Comparison of ENCODE assay signal across 17 cellular contexts in genomic region chr10:44477021-44477420, GRCh38.
DNase-seq lines count a peak whose midpoint lies in the region; ATAC-seq, FAIRE-seq and TF ChIP-seq lines count a peak whose summit lies in the region.
"Had no signal": no experiment of that assay in that cellular context is flagged by ENCODE, and none has a peak within 500 bp of the region (broad histone marks: within the 10 kb centered on the region; RNA-seq: fewer than 3 reads in every experiment).

No MANE protein-coding gene starts in this region.

- TF ChIP-seq POLR2A in K562 (conservative IDR thresholded peaks at IDR 0.05), result no peak

- no peaks in the 10 kb centered on the region for H3K9me1 ChIP-seq in K562 (ENCODE audit: control insufficient read depth, insufficient read depth, low read length)

- H4K20me1 ChIP-seq in K562 (replicated peaks; ENCODE audit: control insufficient read depth, insufficient read depth, low read length), result no peaks in the 10 kb centered on the region

- H3K9ac ChIP-seq in K562 (ENCODE audit: insufficient read depth in 1 of 2, low read depth in 2 of 2, low read length in 2 of 2), result no peak overlapping the region
- H3K9ac ChIP-seq: parathyroid adenoma had no signal

- H3K27ac ChIP-seq in K562 (ENCODE audit: extremely low read depth, low read depth, low read length), result peak overlapping the region; percentile 48; the same call in 1 of the 3 replicates
- H3K27ac ChIP-seq: hepatocyte, parathyroid adenoma, RWPE1, thoracic aorta had no signal

- peak; percentile 49 for DNase-seq in GM04504 (ENCODE audit: low read depth)
- no peak for DNase-seq in K562 (ENCODE audit: extremely low read depth in 1 of 4, low spot score in 3 of 4)
- DNase-seq in iris pigment epithelial cell (ENCODE audit: low read depth), result peak; percentile 52
- DNase-seq in stromal cell of bone marrow (ENCODE audit: low read depth), result peak; percentile 74
- DNase-seq in foreskin melanocyte, result no peak
- DNase-seq in NCI-H187 treated with DMSO at 0.1 percent for 48 hours (lab: John Stamatoyannopoulos, UW), result no peak
- no peak for DNase-seq in Ammon's horn (ENCODE audit: low spot score)
- DNase-seq: activated CD4-positive, alpha-beta T cell treated with anti-CD3 and anti-CD28 coated beads, Interleukin-2, amount 50 U/mL, for 1 hour; DMS79; Kasumi-1; kidney glomerular epithelial cell; NCI-H146; NCI-H345 had no signal

- H2AFZ ChIP-seq in K562 (ENCODE audit: low read depth, low read length), result peak overlapping the region; percentile 68
- H2AFZ ChIP-seq: hepatocyte, parathyroid adenoma had no signal

- POLR2A ChIA-PET in K562 (lab: Yijun Ruan, JAX), result interaction anchor here (0.6 kb wide), 1 partner anchor 20 kb away, joined by 4 read pairs; no protein-coding TSS in a partner anchor

- peak; percentile 26; the same call in 2 of the 3 replicates for ATAC-seq in K562

- no peak for TF ChIP-seq EP300 in K562 (IDR thresholded peaks at IDR 0.05; ENCODE audit: low read length)

- BruUV-seq in K562 (replicated peaks; lab: Mats Ljungman, UMichigan), result no TSS peak

- in situ Hi-C loops in K562 (cut with MboI), result no loop called here

- H3K4me3 ChIP-seq in K562, result no peak overlapping the region
- H3K4me3 ChIP-seq: hepatocyte, thoracic aorta had no signal

- 6% methylated on average over 2 of the region's 2 CpGs for WGBS in K562 (ENCODE audit: insufficient coverage, low coverage, missing lambda C conversion rate)

- no peak for TF ChIP-seq RAD21 in K562 (CRISPR knock-in tag; conservative IDR thresholded peaks at IDR 0.05 in 1 of 2, IDR thresholded peaks at IDR 0.05 in 1 of 2)

- no peak for TF ChIP-seq CTCF in K562 (IDR thresholded peaks at IDR 0.05 in 2 of 3, conservative IDR thresholded peaks at IDR 0.05 in 1 of 3; ENCODE audit: insufficient read depth in 2 of 3, low read depth in 1 of 3, low read length in 3 of 3)

- FAIRE-seq in K562 (lab: Jason Lieb, UNC), result peak; percentile 29

- no peaks in the 10 kb centered on the region for H3K36me3 ChIP-seq in K562 (ENCODE audit: control insufficient read depth, insufficient read depth, low read length)
- H3K36me3 ChIP-seq: thoracic aorta had no signal

- H3K79me2 ChIP-seq in K562 (ENCODE audit: control insufficient read depth, insufficient read depth, low read length), result no peaks in the 10 kb centered on the region
- H3K79me2 ChIP-seq: hepatocyte, parathyroid adenoma had no signal

- H3K27me3 ChIP-seq in K562 (ENCODE audit: control insufficient read depth in 2 of 2, insufficient read depth in 2 of 2, low read length in 2 of 2), result no peaks in the 10 kb centered on the region
- H3K27me3 ChIP-seq: hepatocyte had no signal

- intact Hi-C loops in K562 (cut with micrococcal nuclease), result no loop called here

- H3K9me3 ChIP-seq in K562 (replicated peaks; ENCODE audit: control insufficient read depth, insufficient read depth, low read depth, low read length), result no peaks in the 10 kb centered on the region
- H3K9me3 ChIP-seq: thoracic aorta had no signal

- CTCF ChIA-PET in K562 (lab: Yijun Ruan, JAX; ENCODE audit: low intra/inter-chr PET ratio), result no interaction called here

- peaks cover 5 to 23% of the 10 kb centered on the region in 2 experiments; a peak in 4 of 5 replicates for H3K4me1 ChIP-seq in K562 (replicated peaks in 1 of 2; ENCODE audit: control insufficient read depth in 2 of 2, insufficient read depth in 2 of 2, low read length in 2 of 2)
- H3K4me1 ChIP-seq: parathyroid adenoma had no signal

- H3K4me2 ChIP-seq in K562 (ENCODE audit: insufficient read depth, low read length), result no peak overlapping the region
- H3K4me2 ChIP-seq: hepatocyte had no signal

TF ChIP-seq in K562, 482 proteins besides CTCF, POLR2A, EP300 and RAD21:
- no peak for TF ChIP-seq GTF3C2 (IDR thresholded peaks at IDR 0.05; ENCODE audit: borderline replicate concordance, extremely low read depth, insufficient read length)
- peak; percentile 58; the same call in 1 of the 2 replicates for TF ChIP-seq ZNF592 (IDR thresholded peaks at IDR 0.05)
- TF ChIP-seq IRF9 (tag; IDR thresholded peaks at IDR 0.05), result no peak
- TF ChIP-seq MAFF (IDR thresholded peaks at IDR 0.05; ENCODE audit: low read length), result no peak
- no peak for TF ChIP-seq SIN3B (IDR thresholded peaks at IDR 0.05; ENCODE audit: low read depth)

Comparison
In these comparisons a context has a peak if more than half of its experiments do, and no peak if none do; other contexts are left out.
1. DNase-seq: peak in GM04504 (single experiment), iris pigment epithelial cell (single experiment) and stromal cell of bone marrow (single experiment); none in K562 (0 of 4), foreskin melanocyte (single experiment), NCI-H187 treated with DMSO at 0.1 percent for 48 hours (single experiment) and Ammon's horn (single experiment).